In the genomic region with DNA sequence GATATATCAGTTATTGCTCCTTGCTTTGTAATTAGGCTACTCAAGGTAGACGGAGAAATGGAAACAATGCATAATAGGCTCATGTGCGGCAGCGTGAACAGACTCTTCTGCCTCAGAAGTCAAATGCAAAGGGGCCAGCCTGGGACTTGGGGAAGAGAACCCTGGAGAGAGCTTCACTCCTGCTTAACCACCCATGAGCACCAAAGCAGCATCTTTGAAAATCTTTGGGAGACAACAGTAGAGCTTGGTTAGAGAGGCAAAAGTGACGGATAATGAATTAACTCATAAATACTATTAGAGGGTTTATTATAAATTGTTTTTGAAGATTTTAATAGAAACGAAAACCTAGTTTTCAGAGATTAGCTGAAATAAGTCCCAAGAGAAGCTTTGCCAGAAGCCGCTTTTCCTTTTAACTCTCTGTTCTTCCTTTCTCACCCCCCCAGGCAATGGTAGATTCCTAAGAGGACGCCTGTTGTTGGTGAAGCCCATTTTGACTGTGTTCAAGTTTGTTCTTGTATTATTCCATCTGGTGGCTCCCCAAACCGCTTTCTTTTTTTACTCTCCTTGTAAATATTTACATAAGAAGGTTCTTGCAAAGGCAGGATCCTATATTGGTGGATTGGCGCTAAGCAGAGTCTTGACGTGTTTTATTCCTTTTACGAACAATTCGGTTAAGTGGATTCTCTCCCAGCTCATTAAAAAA, we compare ENCODE assay signal across 13 cellular contexts.
DNase-seq lines count a peak whose midpoint lies in the region; ATAC-seq lines count a peak whose summit lies in the region.
"Had no signal": no experiment of that assay in that cellular context is flagged by ENCODE, and none has a peak within 500 bp of the region (broad histone marks: within the 10 kb centered on the region; RNA-seq: fewer than 3 reads in every experiment).

No MANE protein-coding gene starts in this region.

- peak overlapping the region; percentile 67 for H3K9ac ChIP-seq in BLaER1

- no peaks in the 10 kb centered on the region for H4K20me1 ChIP-seq in BLaER1

- H3K4me2 ChIP-seq in BLaER1 = peak overlapping the region; percentile 81

- no peak for ATAC-seq in GM19397 (IDR thresholded peaks at IDR 0.05; ENCODE audit: unreplicated experiment)

- peaks cover 7% of the 10 kb centered on the region for H3K9me3 ChIP-seq in BLaER1

- H3K27ac ChIP-seq in BLaER1 = peak overlapping the region; percentile 93
- H3K27ac ChIP-seq: right atrium auricular region, tibial artery had no signal

- no peaks in the 10 kb centered on the region for H3K27me3 ChIP-seq in BLaER1
- H3K27me3 ChIP-seq: right atrium auricular region, tibial artery had no signal

- DNase-seq in LHCN-M2 (ENCODE audit: low read depth) (peak; percentile 11), SK-MEL-5 (ENCODE audit: low read depth, low spot score) (peak; percentile 19), hepatic stellate cell (ENCODE audit: low spot score) (peak; percentile 14), SIG-M5 treated with dmso at 0.1 percent for 504 hours (lab: John Stamatoyannopoulos, UW; ENCODE audit: unreplicated experiment) (no peak), putamen (ENCODE audit: low spot score) (no peak), amniotic stem cell (lab: John Stamatoyannopoulos, UW) (no peak)
- DNase-seq: activated CD4-positive, CD25-positive, alpha-beta regulatory T cell treated with anti-CD3 and anti-CD28 coated beads, Interleukin-2, amount 50 U/mL, for 72 hours; activated T-cell treated with anti-CD3 and anti-CD28 coated beads, Interleukin-2, amount 50 U/mL, for 24 hours; NCI-H2081 treated with DMSO at 0.1 percent for 48 hours; tibial artery had no signal

- in situ Hi-C loops in SK-MEL-5 (cut with HindIII; ENCODE audit: low pct_unique_long_range_greater_than_20kb, low sequenced_read_pairs) = no loop called here

- peaks cover 72% of the 10 kb centered on the region for H3K4me1 ChIP-seq in BLaER1

- H3K36me3 ChIP-seq in BLaER1 = no peaks in the 10 kb centered on the region
- H3K36me3 ChIP-seq: right atrium auricular region, tibial artery had no signal

- H3K4me3 ChIP-seq in BLaER1 = peak overlapping the region; percentile 52
- H3K4me3 ChIP-seq: right atrium auricular region, tibial artery had no signal

Comparison
In these comparisons a context has a peak if more than half of its experiments do, and no peak if none do; other contexts are left out.
1. DNase-seq: peak in LHCN-M2 (single experiment), SK-MEL-5 (single experiment) and hepatic stellate cell (single experiment); none in SIG-M5 treated with dmso at 0.1 percent for 504 hours (single experiment), putamen (single experiment) and amniotic stem cell (single experiment).